ENCODE assay signal across 1 cellular context in the genomic region with DNA sequence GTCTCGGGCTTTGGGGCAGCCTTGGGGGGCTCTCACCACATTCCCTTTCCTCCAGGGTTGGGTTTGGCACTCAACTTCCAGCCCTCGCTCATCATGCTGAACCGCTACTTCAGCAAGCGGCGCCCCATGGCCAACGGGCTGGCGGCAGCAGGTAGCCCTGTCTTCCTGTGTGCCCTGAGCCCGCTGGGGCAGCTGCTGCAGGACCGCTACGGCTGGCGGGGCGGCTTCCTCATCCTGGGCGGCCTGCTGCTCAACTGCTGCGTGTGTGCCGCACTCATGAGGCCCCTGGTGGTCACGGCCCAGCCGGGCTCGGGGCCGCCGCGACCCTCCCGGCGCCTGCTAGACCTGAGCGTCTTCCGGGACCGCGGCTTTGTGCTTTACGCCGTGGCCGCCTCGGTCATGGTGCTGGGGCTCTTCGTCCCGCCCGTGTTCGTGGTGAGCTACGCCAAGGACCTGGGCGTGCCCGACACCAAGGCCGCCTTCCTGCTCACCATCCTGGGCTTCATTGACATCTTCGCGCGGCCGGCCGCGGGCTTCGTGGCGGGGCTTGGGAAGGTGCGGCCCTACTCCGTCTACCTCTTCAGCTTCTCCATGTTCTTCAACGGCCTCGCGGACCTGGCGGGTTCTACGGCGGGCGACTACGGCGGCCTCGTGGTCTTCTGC.
TF ChIP-seq lines count a peak whose summit lies in the region.

No MANE protein-coding gene starts in this region.

TF ChIP-seq in K562, 482 proteins besides CTCF, POLR2A, EP300 and RAD21:
- TF ChIP-seq ZNF232 (CRISPR knock-in tag; IDR thresholded peaks at IDR 0.05) (no peak), HNRNPL (IDR thresholded peaks at IDR 0.05; ENCODE audit: low read depth, low read length) (0 out of 2 replicates have a peak, but pooled peaks have one; percentile 6), ZNF253 (CRISPR knock-in tag; conservative IDR thresholded peaks at IDR 0.05) (no peak), CBFA2T2 (conservative IDR thresholded peaks at IDR 0.05) (no peak), HNRNPUL1 (IDR thresholded peaks at IDR 0.05; ENCODE audit: low read length) (no peak), CEBPG (CRISPR knock-in tag; IDR thresholded peaks at IDR 0.05) (0 out of 2 replicates have a peak, but pooled peaks have one; percentile 17), CEBPG (tag; conservative IDR thresholded peaks at IDR 0.05 in 1 of 2, IDR thresholded peaks at IDR 0.05 in 1 of 2) (no peak), C11orf30 (IDR thresholded peaks at IDR 0.05; ENCODE audit: low read depth) (no peak), NUFIP1 (IDR thresholded peaks at IDR 0.05; ENCODE audit: partially characterized antibody) (no peak), ATF3 (IDR thresholded peaks at IDR 0.05) (peak; percentile 17; the same call in 1 of the 2 replicates), ATF3 (CRISPR knock-in tag; conservative IDR thresholded peaks at IDR 0.05) (no peak), MECOM (CRISPR knock-in tag; IDR thresholded peaks at IDR 0.05) (no peak), PREB (CRISPR knock-in tag; IDR thresholded peaks at IDR 0.05) (no peak), NFE2L1 (tag; IDR thresholded peaks at IDR 0.05; ENCODE audit: borderline replicate concordance, low read depth) (no peak), NR4A1 (CRISPR knock-in tag; IDR thresholded peaks at IDR 0.05) (no peak), NR4A1 (tag; IDR thresholded peaks at IDR 0.05) (no peak), SMAD3 (CRISPR knock-in tag; conservative IDR thresholded peaks at IDR 0.05) (no peak), FOXP4 (CRISPR knock-in tag; IDR thresholded peaks at IDR 0.05; ENCODE audit: borderline replicate concordance) (no peak), SMAD2 (IDR thresholded peaks at IDR 0.05; ENCODE audit: low read depth, low read length) (no peak), CCNT2 (IDR thresholded peaks at IDR 0.05; ENCODE audit: borderline replicate concordance, extremely low read depth, insufficient read length, low read depth, low read length) (no peak), ELF4 (CRISPR knock-in tag; IDR thresholded peaks at IDR 0.05) (no peak), SUPT5H (IDR thresholded peaks at IDR 0.05) (no peak), PHF21A (IDR thresholded peaks at IDR 0.05; ENCODE audit: borderline replicate concordance, low read depth) (no peak), RFX5 (IDR thresholded peaks at IDR 0.05; ENCODE audit: low read depth, low read length) (no peak), KLF1 (tag; IDR thresholded peaks at IDR 0.05) (no peak), ZBTB17 (CRISPR knock-in tag; IDR thresholded peaks at IDR 0.05) (no peak)
- TF ChIP-seq, protein P1, sequence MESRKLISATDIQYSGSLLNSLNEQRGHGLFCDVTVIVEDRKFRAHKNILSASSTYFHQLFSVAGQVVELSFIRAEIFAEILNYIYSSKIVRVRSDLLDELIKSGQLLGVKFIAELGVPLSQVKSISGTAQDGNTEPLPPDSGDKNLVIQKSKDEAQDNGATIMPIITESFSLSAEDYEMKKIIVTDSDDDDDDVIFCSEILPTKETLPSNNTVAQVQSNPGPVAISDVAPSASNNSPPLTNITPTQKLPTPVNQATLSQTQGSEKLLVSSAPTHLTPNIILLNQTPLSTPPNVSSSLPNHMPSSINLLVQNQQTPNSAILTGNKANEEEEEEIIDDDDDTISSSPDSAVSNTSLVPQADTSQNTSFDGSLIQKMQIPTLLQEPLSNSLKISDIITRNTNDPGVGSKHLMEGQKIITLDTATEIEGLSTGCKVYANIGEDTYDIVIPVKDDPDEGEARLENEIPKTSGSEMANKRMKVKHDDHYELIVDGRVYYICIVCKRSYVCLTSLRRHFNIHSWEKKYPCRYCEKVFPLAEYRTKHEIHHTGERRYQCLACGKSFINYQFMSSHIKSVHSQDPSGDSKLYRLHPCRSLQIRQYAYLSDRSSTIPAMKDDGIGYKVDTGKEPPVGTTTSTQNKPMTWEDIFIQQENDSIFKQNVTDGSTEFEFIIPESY (CRISPR knock-in tag; IDR thresholded peaks at IDR 0.05), result peak; percentile 100
- TF ChIP-seq, protein P2, sequence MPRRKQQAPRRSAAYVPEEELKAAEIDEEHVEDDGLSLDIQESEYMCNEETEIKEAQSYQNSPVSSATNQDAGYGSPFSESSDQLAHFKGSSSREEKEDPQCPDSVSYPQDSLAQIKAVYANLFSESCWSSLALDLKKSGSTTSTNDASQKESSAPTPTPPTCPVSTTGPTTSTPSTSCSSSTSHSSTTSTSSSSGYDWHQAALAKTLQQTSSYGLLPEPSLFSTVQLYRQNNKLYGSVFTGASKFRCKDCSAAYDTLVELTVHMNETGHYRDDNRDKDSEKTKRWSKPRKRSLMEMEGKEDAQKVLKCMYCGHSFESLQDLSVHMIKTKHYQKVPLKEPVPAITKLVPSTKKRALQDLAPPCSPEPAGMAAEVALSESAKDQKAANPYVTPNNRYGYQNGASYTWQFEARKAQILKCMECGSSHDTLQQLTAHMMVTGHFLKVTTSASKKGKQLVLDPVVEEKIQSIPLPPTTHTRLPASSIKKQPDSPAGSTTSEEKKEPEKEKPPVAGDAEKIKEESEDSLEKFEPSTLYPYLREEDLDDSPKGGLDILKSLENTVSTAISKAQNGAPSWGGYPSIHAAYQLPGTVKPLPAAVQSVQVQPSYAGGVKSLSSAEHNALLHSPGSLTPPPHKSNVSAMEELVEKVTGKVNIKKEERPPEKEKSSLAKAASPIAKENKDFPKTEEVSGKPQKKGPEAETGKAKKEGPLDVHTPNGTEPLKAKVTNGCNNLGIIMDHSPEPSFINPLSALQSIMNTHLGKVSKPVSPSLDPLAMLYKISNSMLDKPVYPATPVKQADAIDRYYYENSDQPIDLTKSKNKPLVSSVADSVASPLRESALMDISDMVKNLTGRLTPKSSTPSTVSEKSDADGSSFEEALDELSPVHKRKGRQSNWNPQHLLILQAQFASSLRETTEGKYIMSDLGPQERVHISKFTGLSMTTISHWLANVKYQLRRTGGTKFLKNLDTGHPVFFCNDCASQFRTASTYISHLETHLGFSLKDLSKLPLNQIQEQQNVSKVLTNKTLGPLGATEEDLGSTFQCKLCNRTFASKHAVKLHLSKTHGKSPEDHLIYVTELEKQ (CRISPR knock-in tag; IDR thresholded peaks at IDR 0.05), result no peak
